In the genomic region with DNA sequence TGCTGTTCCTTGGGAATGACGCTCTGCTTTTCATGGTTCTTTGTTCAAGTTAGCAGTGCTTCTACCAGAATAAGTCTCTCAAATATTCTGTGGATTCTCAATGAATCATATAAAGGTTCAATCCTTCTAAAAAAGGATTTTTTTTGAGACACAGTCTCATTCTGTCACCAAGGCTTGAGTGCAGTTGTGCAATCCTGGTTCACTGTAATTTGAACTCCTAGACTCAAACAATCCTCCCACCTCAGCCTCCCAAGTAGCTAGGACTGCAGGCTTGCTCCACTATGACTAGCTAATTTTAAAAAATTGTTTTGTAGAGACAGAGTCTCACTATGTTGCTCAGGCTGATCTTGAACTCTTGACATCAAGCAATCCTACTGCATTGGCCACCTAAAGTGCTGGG, we compare ENCODE assay signal across 7 cellular contexts.
"Had no signal": no experiment of that assay in that cellular context is flagged by ENCODE, and none has a peak within 500 bp of the region (broad histone marks: within the 10 kb centered on the region; RNA-seq: fewer than 3 reads in every experiment).

No MANE protein-coding gene starts in this region.

- H3K36me3 Mint-ChIP-seq: IgD-negative memory B cell had no signal

- H3K27me3 Mint-ChIP-seq: IgD-negative memory B cell had no signal

- H3K4me3 Mint-ChIP-seq: IgD-negative memory B cell had no signal

- H3K27ac ChIP-seq: HL-60, KMS-11 had no signal

- H3K4me1 Mint-ChIP-seq: IgD-negative memory B cell had no signal

- FAIRE-seq: HTR-8/SVneo had no signal

- H3K9ac ChIP-seq: KMS-11 had no signal

- H3K4me2 ChIP-seq: KMS-11 had no signal

- DNase-seq: IMR-90, KBM-7, KG1 had no signal
